26 cellular contexts compared by ENCODE assay signal in genomic region chr4:155060873-155061272, GRCh38.
A peak's percentile ranks its signal among the peaks of the same experiment; 100 is the strongest.
DNase-seq lines count a peak whose midpoint lies in the region; ATAC-seq, FAIRE-seq and TF ChIP-seq lines count a peak whose summit lies in the region.
"Had no signal": no experiment of that assay in that cellular context is flagged by ENCODE, and none has a peak within 500 bp of the region (broad histone marks: within the 10 kb centered on the region; RNA-seq: fewer than 3 reads in every experiment).

No MANE protein-coding gene starts in this region.

- no peaks in the 10 kb centered on the region for H3K9me3 Mint-ChIP-seq in GM23338
- 0 out of 2 replicates have a peak, but pooled peaks cover 6% of the 10 kb centered on the region for H3K9me3 Mint-ChIP-seq in WTC11
- no peaks in the 10 kb centered on the region for H3K9me3 Mint-ChIP-seq in endodermal cell

- H3K36me3 ChIP-seq in GM23338 (ENCODE audit: insufficient read depth) = no peaks in the 10 kb centered on the region
- no peaks in the 10 kb centered on the region for H3K36me3 ChIP-seq in endodermal cell (ENCODE audit: control insufficient read depth, insufficient read depth, low read length)
- H3K36me3 ChIP-seq in small intestine (ENCODE audit: control insufficient read depth in 2 of 2, insufficient read depth in 2 of 2, low read length in 2 of 2) = no peaks in the 10 kb centered on the region
- H3K36me3 ChIP-seq: BE2C, BLaER1 had no signal

- H3K36me3 Mint-ChIP-seq in GM23338 (ENCODE audit: low read depth) (no peaks in the 10 kb centered on the region), WTC11 (no peaks in the 10 kb centered on the region), endodermal cell (ENCODE audit: low read depth) (no peaks in the 10 kb centered on the region)
- H3K36me3 Mint-ChIP-seq: CD14-positive monocyte; CD4-positive, alpha-beta memory T cell; CD4-positive, CD25-positive, alpha-beta regulatory T cell; CD8-positive, alpha-beta memory T cell had no signal

- H3K9me3 ChIP-seq in endodermal cell (ENCODE audit: control insufficient read depth, low read length) (no peaks in the 10 kb centered on the region), small intestine (ENCODE audit: control insufficient read depth, low read depth) (no peaks in the 10 kb centered on the region)
- H3K9me3 ChIP-seq: BE2C, BLaER1 had no signal

- H3K27me3 ChIP-seq in GM23338 (ENCODE audit: insufficient read depth) = no peaks in the 10 kb centered on the region
- no peaks in the 10 kb centered on the region for H3K27me3 ChIP-seq in endodermal cell (ENCODE audit: control insufficient read depth, insufficient read depth, low read length, poor library complexity, severe bottlenecking)
- no peaks in the 10 kb centered on the region for H3K27me3 ChIP-seq in small intestine (ENCODE audit: control insufficient read depth in 2 of 2, insufficient read depth in 2 of 2, low read length in 2 of 2)
- H3K27me3 ChIP-seq: BE2C, BLaER1 had no signal

- H3K27ac Mint-ChIP-seq in GM23338 = no peak overlapping the region
- no peak overlapping the region for H3K27ac Mint-ChIP-seq in WTC11
- no peak overlapping the region for H3K27ac Mint-ChIP-seq in endodermal cell
- H3K27ac Mint-ChIP-seq: CD14-positive monocyte; CD4-positive, alpha-beta memory T cell; CD4-positive, CD25-positive, alpha-beta regulatory T cell; CD8-positive, alpha-beta memory T cell had no signal

- H4K20me1 ChIP-seq in GM23338 (replicated peaks; ENCODE audit: insufficient read depth) = no peaks in the 10 kb centered on the region
- H4K20me1 ChIP-seq: BLaER1 had no signal

- peak; percentile 74 for ATAC-seq in GM23338
- ATAC-seq in WTC11 = peak; percentile 81
- no peak for ATAC-seq in GM21786 (IDR thresholded peaks at IDR 0.05; ENCODE audit: unreplicated experiment)

- DNase-seq in GM23338 (ENCODE audit: low spot score) = peak; percentile 41
- peak; percentile 1 for DNase-seq in NCI-H510A (lab: John Stamatoyannopoulos, UW)
- no peak for DNase-seq in WTC11 (ENCODE audit: low spot score)
- no peak for DNase-seq in endodermal cell
- no peak for DNase-seq in foreskin fibroblast
- DNase-seq in small intestine = no peak
- DNase-seq: 8988T; ACHN; BE2C; C1 segment of cervical spinal cord; CD4-positive, alpha-beta memory T cell; CD4-positive, CD25-positive, alpha-beta regulatory T cell; CD8-positive, alpha-beta memory T cell; COR-L47; DMS 273 treated with DMSO at 0.1 percent for 48 hours; DMS153; DMS79; DND-41; EL; GDM1 had no signal

- no peak overlapping the region for H3K9ac ChIP-seq in endodermal cell (ENCODE audit: extremely low read depth, low read length, poor library complexity, severe bottlenecking)
- H3K9ac ChIP-seq: BLaER1 had no signal

- H2AFZ ChIP-seq in GM23338 = no peak overlapping the region

- H3K4me2 ChIP-seq in GM23338 = no peak overlapping the region
- H3K4me2 ChIP-seq: BLaER1 had no signal

- TF ChIP-seq CTCF in GM23338 (conservative IDR thresholded peaks at IDR 0.05; ENCODE audit: low read depth in 2 of 2) = no peak
- no peak for TF ChIP-seq CTCF in WTC11 (IDR thresholded peaks at IDR 0.05)
- TF ChIP-seq CTCF in endodermal cell (conservative IDR thresholded peaks at IDR 0.05) = peak; percentile 40
- TF ChIP-seq CTCF in foreskin fibroblast (IDR thresholded peaks at IDR 0.05; ENCODE audit: low read depth, low read length) = no peak

- WGBS in endodermal cell (ENCODE audit: insufficient coverage in 1 of 2, insufficient read length in 1 of 2), 2 experiments = 89% methylated on average over 1 of the region's 1 CpG; no CpG with 5 or more reads in 1 of the 2 experiments
- WGBS in small intestine, 3 donors = 69 to 90% (median 76%) methylated on average over 1 of the region's 1 CpG

- CTCF ChIA-PET in WTC11 (lab: Charles Lee) = interaction anchor here (1.1 to 1.5 kb wide), 5 partner anchors 17 to 151 kb away, joined by 3 to 5 read pairs (median 4); no protein-coding TSS in a partner anchor

- no peak overlapping the region for H3K4me3 ChIP-seq in GM23338
- H3K4me3 ChIP-seq in endodermal cell (ENCODE audit: low read length) = no peak overlapping the region
- no peak overlapping the region for H3K4me3 ChIP-seq in foreskin fibroblast (ENCODE audit: low read depth in 1 of 2, low read length in 2 of 2)
- H3K4me3 ChIP-seq in small intestine (ENCODE audit: low read depth in 1 of 2, low read length in 2 of 2) = no peak overlapping the region
- H3K4me3 ChIP-seq: BLaER1 had no signal

- POLR2A ChIA-PET in WTC11 (lab: Charles Lee) = no interaction called here

- H3K4me1 ChIP-seq in GM23338 (ENCODE audit: insufficient read depth) = peaks cover 20% of the 10 kb centered on the region
- no peaks in the 10 kb centered on the region for H3K4me1 ChIP-seq in endodermal cell (ENCODE audit: control insufficient read depth, insufficient read depth, low read length)
- H3K4me1 ChIP-seq in small intestine (ENCODE audit: control insufficient read depth in 2 of 2, insufficient read depth in 1 of 2, low read depth in 1 of 2, low read length in 1 of 2) = no peaks in the 10 kb centered on the region
- H3K4me1 ChIP-seq: BLaER1 had no signal

- H3K27ac ChIP-seq in GM23338 (ENCODE audit: low read depth) (no peak overlapping the region), endodermal cell (ENCODE audit: low read depth, low read length) (no peak overlapping the region), small intestine (ENCODE audit: low read depth in 1 of 2, low read length in 1 of 2) (no peak overlapping the region)
- H3K27ac ChIP-seq: BLaER1 had no signal

- no peaks in the 10 kb centered on the region for H3K9me2 ChIP-seq in GM23338 (ENCODE audit: insufficient read depth)

- no peak overlapping the region for H3K4me3 Mint-ChIP-seq in GM23338
- H3K4me3 Mint-ChIP-seq in WTC11 = no peak overlapping the region
- no peak overlapping the region for H3K4me3 Mint-ChIP-seq in endodermal cell
- H3K4me3 Mint-ChIP-seq: CD14-positive monocyte; CD4-positive, alpha-beta memory T cell; CD4-positive, CD25-positive, alpha-beta regulatory T cell; CD8-positive, alpha-beta memory T cell had no signal

- no peaks in the 10 kb centered on the region for H3F3A ChIP-seq in GM23338 (replicated peaks; ENCODE audit: low read depth)

- H3K79me2 ChIP-seq in GM23338 (replicated peaks; ENCODE audit: insufficient read depth) = no peaks in the 10 kb centered on the region

- no peak for FAIRE-seq in small intestine (lab: Jason Lieb, UNC)
- FAIRE-seq: A204.1, GM12891, GM19239 had no signal

- H3K4me1 Mint-ChIP-seq in GM23338 (peaks cover 25% of the 10 kb centered on the region), WTC11 (peaks cover 28% of the 10 kb centered on the region), endodermal cell (no peaks in the 10 kb centered on the region)
- H3K4me1 Mint-ChIP-seq: CD14-positive monocyte; CD4-positive, alpha-beta memory T cell; CD4-positive, CD25-positive, alpha-beta regulatory T cell; CD8-positive, alpha-beta memory T cell had no signal

- no peaks in the 10 kb centered on the region for H3K27me3 Mint-ChIP-seq in GM23338 (ENCODE audit: insufficient read depth, low read depth, poor library complexity)
- H3K27me3 Mint-ChIP-seq in WTC11 (ENCODE audit: low read depth) = no peaks in the 10 kb centered on the region
- H3K27me3 Mint-ChIP-seq in endodermal cell (ENCODE audit: insufficient read depth) = no peaks in the 10 kb centered on the region
- H3K27me3 Mint-ChIP-seq: CD4-positive, alpha-beta memory T cell; CD4-positive, CD25-positive, alpha-beta regulatory T cell had no signal

TF ChIP-seq in WTC11, 78 proteins besides CTCF, POLR2A, EP300 and RAD21:
- no peak for TF ChIP-seq NR2C2 (CRISPR knock-in tag; IDR thresholded peaks at IDR 0.05)
- TF ChIP-seq EMX1 (CRISPR knock-in tag; IDR thresholded peaks at IDR 0.05) = no peak
- no peak for TF ChIP-seq CBFB (CRISPR knock-in tag; IDR thresholded peaks at IDR 0.05; ENCODE audit: low read depth)
- TF ChIP-seq HMGXB4 (CRISPR knock-in tag; IDR thresholded peaks at IDR 0.05) = no peak

Comparison
In these comparisons a context has a peak if more than half of its experiments do, and no peak if none do; other contexts are left out.
1. DNase-seq: peak in GM23338 (single experiment) and NCI-H510A (single experiment); none in WTC11 (single experiment), endodermal cell (single experiment), foreskin fibroblast (0 of 2) and small intestine (single experiment).